16 cellular contexts compared by ENCODE assay signal in the genomic region with DNA sequence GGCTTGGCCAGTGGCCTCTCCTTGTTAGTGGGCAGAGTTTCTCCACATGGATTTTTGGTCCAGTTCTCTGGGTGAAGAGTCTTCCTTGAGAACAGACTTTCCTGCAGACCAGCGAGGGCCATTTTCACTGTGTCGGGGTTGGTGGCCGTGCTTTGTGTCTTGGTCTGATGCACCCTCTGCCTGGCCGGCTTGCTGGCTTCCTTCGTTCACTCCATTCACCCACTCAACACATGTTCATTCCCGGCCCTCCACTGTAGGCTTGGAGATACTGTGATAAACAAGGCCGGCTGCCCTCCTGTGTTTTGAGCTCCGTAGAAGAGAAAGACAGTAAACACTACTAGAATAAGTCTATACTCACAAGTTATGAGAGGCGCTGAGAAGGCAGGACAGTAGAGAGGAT.
DNase-seq lines count a peak whose midpoint lies in the region; TF ChIP-seq lines count a peak whose summit lies in the region.
"Had no signal": no experiment of that assay in that cellular context is flagged by ENCODE, and none has a peak within 500 bp of the region (broad histone marks: within the 10 kb centered on the region; RNA-seq: fewer than 3 reads in every experiment).

No MANE protein-coding gene starts in this region.

- H3K79me2 ChIP-seq in H9 (ENCODE audit: insufficient read depth, low read length), result peaks cover 11% of the 10 kb centered on the region; the same call in 1 of the 2 replicates

- H3K36me3 Mint-ChIP-seq in H9 (ENCODE audit: insufficient read depth in 1 of 3, low read depth in 3 of 3), result peaks cover 19 to 41% (median 32%) of the 10 kb centered on the region in 3 experiments
- peaks cover 40% of the 10 kb centered on the region for H3K36me3 Mint-ChIP-seq in nephron progenitor cell (ENCODE audit: low read depth)
- peaks cover 9% of the 10 kb centered on the region for H3K36me3 Mint-ChIP-seq in progenitor cell of endocrine pancreas (ENCODE audit: insufficient read depth)
- no peaks in the 10 kb centered on the region for H3K36me3 Mint-ChIP-seq in activated naive CD4-positive, alpha-beta T cell treated with anti-CD3 and anti-CD28 coated beads, Interleukin-2, amount 10 ng/mL, durations not matched to agents 7 days and 5 days
- H3K36me3 Mint-ChIP-seq: CD4-positive, CD25-positive, alpha-beta regulatory T cell; CD8-positive, alpha-beta memory T cell had no signal

- H3K9me3 ChIP-seq in BLaER1, result no peaks in the 10 kb centered on the region
- no peaks in the 10 kb centered on the region for H3K9me3 ChIP-seq in H9 (ENCODE audit: control insufficient read depth, low read depth, low read length)

- peak overlapping the region; percentile 96 for H3K4me2 ChIP-seq in BLaER1
- H3K4me2 ChIP-seq in H9 (ENCODE audit: insufficient read depth, insufficient read length, low read length), result no peak overlapping the region

- peaks cover 2% of the 10 kb centered on the region for H3K23me2 ChIP-seq in H9 (ENCODE audit: insufficient read length, low read depth, low read length, poor library complexity, severe bottlenecking)

- H4K8ac ChIP-seq in H9 (replicated peaks; ENCODE audit: insufficient read length, low read depth, low read length), result no peak overlapping the region

- H3K9me3 Mint-ChIP-seq in H9, result peaks cover 0 to 3% of the 10 kb centered on the region in 2 experiments; a peak in 2 of 5 replicates
- no peaks in the 10 kb centered on the region for H3K9me3 Mint-ChIP-seq in nephron progenitor cell
- H3K9me3 Mint-ChIP-seq in progenitor cell of endocrine pancreas (ENCODE audit: low read depth), result no peaks in the 10 kb centered on the region
- H3K9me3 Mint-ChIP-seq in activated naive CD4-positive, alpha-beta T cell treated with anti-CD3 and anti-CD28 coated beads, Interleukin-2, amount 10 ng/mL, durations not matched to agents 7 days and 5 days, result no peaks in the 10 kb centered on the region
- H3K9me3 Mint-ChIP-seq: CD8-positive, alpha-beta memory T cell; IgD-negative memory B cell had no signal

- H3K23ac ChIP-seq in H9 (ENCODE audit: insufficient read length, low read depth, low read length), result no peak overlapping the region

- WGBS in H9 (ENCODE audit: extremely low coverage, insufficient read length, low lambda C conversion rate), result no CpG with 5 or more reads among the region's 9 CpGs

- no peak overlapping the region for H2BK120ac ChIP-seq in H9 (ENCODE audit: low read depth, low read length, poor library complexity, severe bottlenecking)

- no peak overlapping the region for H3K4ac ChIP-seq in H9 (ENCODE audit: low read depth, low read length)

- no peak overlapping the region for H4K91ac ChIP-seq in H9 (ENCODE audit: insufficient read length, low read depth, low read length)

- TF ChIP-seq CTCF in H9 (conservative IDR thresholded peaks at IDR 0.05) (no peak), nephron progenitor cell (IDR thresholded peaks at IDR 0.05) (no peak), progenitor cell of endocrine pancreas (IDR thresholded peaks at IDR 0.05; ENCODE audit: unreplicated experiment) (no peak)

- no peak overlapping the region for H2AK5ac ChIP-seq in H9 (ENCODE audit: insufficient read length, low read length)

- peak overlapping the region; percentile 80 for H3K4me3 ChIP-seq in BLaER1

- no peak overlapping the region for H2AFZ ChIP-seq in H9 (ENCODE audit: low read length)

- H4K20me1 ChIP-seq in BLaER1 (peaks cover 61% of the 10 kb centered on the region), H9 (ENCODE audit: control insufficient read depth, insufficient read depth, insufficient read length) (no peaks in the 10 kb centered on the region)

- H3K27me3 ChIP-seq in BLaER1, result no peaks in the 10 kb centered on the region; the same call in 1 of the 2 replicates
- H3K27me3 ChIP-seq in H9 (ENCODE audit: insufficient read depth, low read length), result no peaks in the 10 kb centered on the region

- no peak overlapping the region for H3K4me3 Mint-ChIP-seq in H9
- no peak overlapping the region for H3K4me3 Mint-ChIP-seq in nephron progenitor cell
- no peak overlapping the region for H3K4me3 Mint-ChIP-seq in progenitor cell of endocrine pancreas (ENCODE audit: low read depth)
- H3K4me3 Mint-ChIP-seq in activated naive CD4-positive, alpha-beta T cell treated with anti-CD3 and anti-CD28 coated beads, Interleukin-2, amount 10 ng/mL, durations not matched to agents 7 days and 5 days, result no peak overlapping the region
- H3K4me3 Mint-ChIP-seq: CD4-positive, CD25-positive, alpha-beta regulatory T cell; CD8-positive, alpha-beta memory T cell; IgD-negative memory B cell had no signal

- H3K14ac ChIP-seq in H9 (ENCODE audit: insufficient read depth, low read length), result no peak overlapping the region

- DNase-seq in H9 (no peak), nephron progenitor cell (no peak), progenitor cell of endocrine pancreas (ENCODE audit: low spot score, unreplicated experiment) (no peak)
- DNase-seq in activated naive CD4-positive, alpha-beta T cell treated with anti-CD3 and anti-CD28 coated beads, Interleukin-2, amount 10 ng/mL, durations not matched to agents 7 days and 5 days, result no peak
- DNase-seq in central memory CD4-positive, alpha-beta T cell, result no peak
- DNase-seq in activated effector memory CD4-positive, alpha-beta T cell treated with Interleukin-2 at 50 U/mL for 16 hours, result no peak
- DNase-seq: 8988T; C1 segment of cervical spinal cord; CD4-positive, CD25-positive, alpha-beta regulatory T cell; CD8-positive, alpha-beta memory T cell; COR-L47; DMS 273 treated with DMSO at 0.1 percent for 48 hours; GOT3; H7 had no signal

- no peak overlapping the region for H3K56ac ChIP-seq in H9 (ENCODE audit: insufficient read length, low read depth, low read length)

- peak overlapping the region; percentile 88; the same call in 1 of the 2 replicates for H3K27ac ChIP-seq in BLaER1
- no peak overlapping the region for H3K27ac ChIP-seq in H9 (ENCODE audit: insufficient read length, low read depth, low read length)

- no peak overlapping the region for H3T11ph ChIP-seq in H9 (ENCODE audit: low read length)

- H3K27me3 Mint-ChIP-seq in H9 (ENCODE audit: low read depth) (no peaks in the 10 kb centered on the region), nephron progenitor cell (ENCODE audit: low read depth, poor library complexity) (peaks cover 7% of the 10 kb centered on the region), progenitor cell of endocrine pancreas (no peaks in the 10 kb centered on the region)
- H3K27me3 Mint-ChIP-seq in activated naive CD4-positive, alpha-beta T cell treated with anti-CD3 and anti-CD28 coated beads, Interleukin-2, amount 10 ng/mL, durations not matched to agents 7 days and 5 days, result peaks cover 4% of the 10 kb centered on the region

- peaks cover 51% of the 10 kb centered on the region for H3K36me3 ChIP-seq in BLaER1

- H3K27ac Mint-ChIP-seq in H9 (peak overlapping the region; percentile 33 to 56 (median 45); a peak in 4 of 7 replicates), nephron progenitor cell (peak overlapping the region; percentile 71), progenitor cell of endocrine pancreas (peak overlapping the region; percentile 34)
- no peak overlapping the region for H3K27ac Mint-ChIP-seq in activated naive CD4-positive, alpha-beta T cell treated with anti-CD3 and anti-CD28 coated beads, Interleukin-2, amount 10 ng/mL, durations not matched to agents 7 days and 5 days
- H3K27ac Mint-ChIP-seq: CD4-positive, CD25-positive, alpha-beta regulatory T cell; IgD-negative memory B cell had no signal

- CTCF ChIA-PET in activated naive CD4-positive, alpha-beta T cell treated with anti-CD3 and anti-CD28 coated beads, Interleukin-2, amount 10 ng/mL, durations not matched to agents 7 days and 5 days (lab: Charles Lee), result no interaction called here

- H3K9ac ChIP-seq in BLaER1 (peak overlapping the region; percentile 77), H9 (ENCODE audit: extremely low read depth, insufficient read length, low read length) (no peak overlapping the region)

- H2BK12ac ChIP-seq in H9 (ENCODE audit: insufficient read length, low read depth, low read length), result no peak overlapping the region

- peaks cover 5% of the 10 kb centered on the region for H3K79me1 ChIP-seq in H9 (ENCODE audit: insufficient read depth, low read depth, low read length, poor library complexity, severe bottlenecking)

- no peak overlapping the region for H2BK20ac ChIP-seq in H9 (ENCODE audit: low read depth, low read length, poor library complexity, severe bottlenecking)

- H3K4me1 Mint-ChIP-seq in H9 (peaks cover 42 to 49% of the 10 kb centered on the region in 2 experiments), nephron progenitor cell (peaks cover 42% of the 10 kb centered on the region), progenitor cell of endocrine pancreas (ENCODE audit: low read depth) (peaks cover 4% of the 10 kb centered on the region)
- no peaks in the 10 kb centered on the region for H3K4me1 Mint-ChIP-seq in activated naive CD4-positive, alpha-beta T cell treated with anti-CD3 and anti-CD28 coated beads, Interleukin-2, amount 10 ng/mL, durations not matched to agents 7 days and 5 days
- H3K4me1 Mint-ChIP-seq: CD4-positive, CD25-positive, alpha-beta regulatory T cell; CD8-positive, alpha-beta memory T cell; IgD-negative memory B cell had no signal

- H2BK15ac ChIP-seq in H9 (ENCODE audit: low read depth, low read length), result no peak overlapping the region

- H3K4me1 ChIP-seq in BLaER1 (peaks cover 91% of the 10 kb centered on the region), H9 (ENCODE audit: insufficient read depth, low read length) (no peaks in the 10 kb centered on the region; the same call in 1 of the 2 replicates)

- no peak overlapping the region for H4K5ac ChIP-seq in H9 (ENCODE audit: insufficient read length, low read depth, low read length)

- H3K18ac ChIP-seq in H9 (ENCODE audit: insufficient read length, low read depth, low read length), result no peak overlapping the region

- H2BK5ac ChIP-seq in H9 (ENCODE audit: insufficient read length, low read length), result no peak overlapping the region
